Comparison of ENCODE assay signal across 21 cellular contexts in the genomic region with DNA sequence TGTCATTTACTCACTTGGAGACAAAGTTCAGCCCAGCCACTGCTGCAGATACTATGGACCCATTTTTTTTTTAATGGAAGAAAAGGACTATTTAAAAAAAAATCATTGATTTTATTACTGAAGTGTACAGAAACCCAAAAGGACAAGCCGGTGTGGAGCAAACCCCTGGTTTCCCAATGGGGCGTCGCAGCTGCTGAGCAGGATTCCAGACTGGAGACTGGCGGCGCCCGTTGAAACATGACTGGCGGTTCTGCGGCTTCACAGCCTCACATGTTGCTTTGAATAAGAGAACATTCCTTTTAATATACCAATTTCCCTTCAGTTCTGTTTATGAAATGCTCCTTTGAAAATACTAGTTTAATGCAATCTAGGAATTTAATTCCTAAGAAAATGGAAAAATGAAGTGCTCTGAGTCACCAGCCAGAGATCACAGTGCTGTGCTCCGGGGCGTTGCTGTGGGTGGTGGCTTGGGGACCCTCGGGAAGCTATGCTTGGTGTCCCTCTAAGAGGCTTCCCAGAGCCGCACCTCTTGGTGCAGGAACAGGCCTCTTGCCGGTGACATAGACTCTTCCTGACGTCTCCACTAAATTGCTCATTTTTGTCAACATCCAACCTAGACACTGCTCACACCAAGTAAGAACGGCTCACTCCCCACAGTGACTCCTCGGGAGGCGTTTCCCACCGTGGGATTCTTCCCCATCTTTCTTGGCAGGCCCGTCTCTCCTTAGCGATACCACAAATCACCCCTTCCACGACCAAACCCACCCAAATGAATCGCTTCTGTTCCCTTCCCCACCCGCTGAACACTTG. TPM values are rescaled to one million over a fixed set of nuclear protein-coding genes. Genes with fewer than 3 reads are reported as not detected.
"Had no signal": no experiment of that assay in that cellular context is flagged by ENCODE, and none has a peak within 500 bp of the region (broad histone marks: within the 10 kb centered on the region; RNA-seq: fewer than 3 reads in every experiment).

No MANE protein-coding gene starts in this region.

- ATAC-seq: SK-N-SH treated with all-trans-retinoic acid at 6 μM for 48 hours had no signal

- DNase-seq: Kasumi-1, KG1, MM.1S, NCI-H1092 treated with DMSO at 0.1 percent for 48 hours, NCI-H1436, NCI-H187, NCI-H2029, NCI-H2081 treated with DMSO at 0.1 percent for 48 hours, NCI-H2171, NCI-H226, NCI-H446, NCI-H510A, NCI-H524 treated with DMSO at 0.1 percent for 48 hours, NCI-H69, NCI-H774, SHP77 treated with DMSO at 0.1 percent for 48 hours, SJCRH30 had no signal

- H3K27me3 ChIP-seq: SJCRH30 had no signal

- H3K9me3 ChIP-seq: SJCRH30 had no signal

- H3K4me1 ChIP-seq: SJCRH30 had no signal

- H3K36me3 ChIP-seq: SJCRH30 had no signal

- H3K27ac ChIP-seq: RWPE1, SJCRH30 had no signal

- H3K4me3 ChIP-seq: SJCRH30 had no signal

RNA-seq across cellular contexts. Expression of gene VIPR2, which starts 12.0 kb away (rescaled TPM):
- total RNA-seq: HT-29, M059J had no signal
